27 cellular contexts compared by ENCODE assay signal in the genomic region with DNA sequence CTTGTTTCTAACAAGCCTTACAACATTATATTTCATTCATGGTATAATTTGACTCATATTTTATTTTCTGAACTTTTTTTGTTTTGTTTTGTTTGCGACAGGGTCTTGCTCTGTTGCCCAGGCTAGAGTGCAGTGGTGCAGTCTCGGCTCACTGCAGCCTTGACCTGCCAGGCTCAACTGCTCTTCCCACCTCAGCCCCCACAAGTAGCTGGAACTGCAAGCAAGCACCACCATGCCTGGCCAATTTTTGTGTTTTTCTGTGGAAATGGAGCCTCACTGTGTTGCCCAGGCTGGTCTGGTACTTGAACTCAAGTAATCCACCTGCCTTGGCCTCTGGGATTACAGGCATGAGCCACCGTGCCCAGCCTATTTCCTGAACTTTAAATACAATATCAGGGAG. TPM values are rescaled to one million over a fixed set of nuclear protein-coding genes. Genes with fewer than 3 reads are reported as not detected.
A peak's percentile ranks its signal among the peaks of the same experiment; 100 is the strongest.
DNase-seq lines count a peak whose midpoint lies in the region; ATAC-seq, FAIRE-seq and TF ChIP-seq lines count a peak whose summit lies in the region.
"Had no signal": no experiment of that assay in that cellular context is flagged by ENCODE, and none has a peak within 500 bp of the region (broad histone marks: within the 10 kb centered on the region; RNA-seq: fewer than 3 reads in every experiment).

No MANE protein-coding gene starts in this region.

- H3K27me3 ChIP-seq in H1 (replicated peaks in 1 of 4; ENCODE audit: control insufficient read depth in 3 of 4, extremely low read depth in 1 of 4, insufficient read depth in 3 of 4, low read length in 3 of 4) (no peaks in the 10 kb centered on the region), neuronal stem cell (ENCODE audit: control insufficient read depth in 3 of 3, insufficient read depth in 3 of 3, low read depth in 1 of 3, low read length in 3 of 3) (no peaks in the 10 kb centered on the region), vagina (no peaks in the 10 kb centered on the region), SJCRH30 (no peaks in the 10 kb centered on the region)
- H3K27me3 ChIP-seq: BE2C, BLaER1 had no signal

- TF ChIP-seq RAD21 in H1 (IDR thresholded peaks at IDR 0.05 in 1 of 2, conservative IDR thresholded peaks at IDR 0.05 in 1 of 2; ENCODE audit: low read depth in 2 of 2, low read length in 2 of 2): no peak

- no peak overlapping the region for H2BK20ac ChIP-seq in H1 (ENCODE audit: low read length)

- H2AFZ ChIP-seq in H1 (ENCODE audit: low read length) (no peak overlapping the region), neuronal stem cell (ENCODE audit: low read length) (no peak overlapping the region)

- H3K27ac ChIP-seq in H1 (ENCODE audit: low read depth, low read length) (no peak overlapping the region), neuronal stem cell (replicated peaks; ENCODE audit: low read length) (no peak overlapping the region), vagina (no peak overlapping the region), SJCRH30 (no peak overlapping the region)
- H3K27ac ChIP-seq: BLaER1 had no signal

- POLR2A ChIA-PET in WTC11 (lab: Charles Lee): no interaction called here
- POLR2A ChIA-PET in H1 (lab: Charles Lee; ENCODE audit: partially characterized antibody): interaction anchor here (1.3 kb wide), 1 partner anchor 101 kb away, joined by 3 read pairs; no protein-coding TSS in a partner anchor

- no peak overlapping the region for H3K14ac ChIP-seq in H1 (ENCODE audit: insufficient read length)
- H3K14ac ChIP-seq in neuronal stem cell (ENCODE audit: low read length): peak overlapping the region; percentile 56

- H3K4me2 ChIP-seq in H1 (ENCODE audit: insufficient read depth in 1 of 2, low read depth in 2 of 2, low read length in 2 of 2): no peak overlapping the region
- H3K4me2 ChIP-seq in neuronal stem cell (ENCODE audit: insufficient read depth, low read length, poor library complexity, severe bottlenecking): no peak overlapping the region
- H3K4me2 ChIP-seq: BLaER1 had no signal

- FAIRE-seq in H1 (lab: Jason Lieb, UNC): no peak
- FAIRE-seq: A204.1, G401.6, GM12891, GM19239 had no signal

- H2BK5ac ChIP-seq in H1 (ENCODE audit: low read depth, low read length) (no peak overlapping the region), neuronal stem cell (ENCODE audit: low read length) (no peak overlapping the region)

- H3K9ac ChIP-seq in H1 (replicated peaks in 1 of 4; ENCODE audit: extremely low read depth in 1 of 4, low read depth in 3 of 4, low read length in 3 of 4) (no peak overlapping the region), neuronal stem cell (ENCODE audit: low read depth, low read length, poor library complexity) (no peak overlapping the region)
- H3K9ac ChIP-seq: BLaER1 had no signal

- no peak overlapping the region for H3K4ac ChIP-seq in H1 (replicated peaks; ENCODE audit: insufficient read length, low read depth, low read length)
- no peak overlapping the region for H3K4ac ChIP-seq in neuronal stem cell (ENCODE audit: low read length)

- H3K79me2 ChIP-seq in H1 (ENCODE audit: control insufficient read depth in 1 of 2, insufficient read depth in 2 of 2, low read length in 2 of 2): 0 out of 4 replicates have a peak, but pooled peaks cover 0 to 3% of the 10 kb centered on the region in 2 experiments

- 95% methylated on average over 3 of the region's 3 CpGs; no CpG with 5 or more reads in 1 of the 2 experiments for WGBS in H1 (ENCODE audit: extremely low coverage in 1 of 2, insufficient coverage in 1 of 2, insufficient read length in 1 of 2, insufficient replicate concordance in 2 of 2, low coverage in 1 of 2, low lambda C conversion rate in 2 of 2, missing lambda C conversion rate in 1 of 2), 2 experiments
- WGBS in neuronal stem cell (ENCODE audit: extremely low coverage in 2 of 2, insufficient read length in 2 of 2, insufficient replicate concordance in 1 of 2), 2 donors: no CpG with 5 or more reads among the region's 3 CpGs

- H3K4me3 Mint-ChIP-seq in WTC11: no peak overlapping the region
- H3K4me3 Mint-ChIP-seq: CD14-positive monocyte; CD4-positive, alpha-beta memory T cell; CD4-positive, CD25-positive, alpha-beta regulatory T cell; CD8-positive, alpha-beta memory T cell had no signal

- no peak overlapping the region for H4K5ac ChIP-seq in H1 (ENCODE audit: insufficient read length, low read depth, low read length)

- TF ChIP-seq CTCF in WTC11 (IDR thresholded peaks at IDR 0.05) (no peak), H1 (IDR thresholded peaks at IDR 0.05; ENCODE audit: control extremely low read depth in 1 of 3, insufficient read depth in 1 of 3, low read depth in 1 of 3, low read length in 3 of 3) (no peak), vagina (IDR thresholded peaks at IDR 0.05) (no peak)

- H2BK120ac ChIP-seq in H1 (replicated peaks; ENCODE audit: low read depth, low read length) (no peak overlapping the region), neuronal stem cell (ENCODE audit: low read depth, low read length) (no peak overlapping the region)

- no peak for ATAC-seq in WTC11

- DNase-seq in WTC11 (ENCODE audit: low spot score): no peak
- DNase-seq in H1 (ENCODE audit: low read depth in 1 of 2, low spot score in 2 of 2): no peak
- DNase-seq in neuronal stem cell (ENCODE audit: low spot score): no peak
- no peak for DNase-seq in vagina (ENCODE audit: extremely low spot score in 2 of 2)
- DNase-seq in SJCRH30: no peak
- no peak for DNase-seq in activated CD4-positive, CD25-positive, alpha-beta regulatory T cell (lab: John Stamatoyannopoulos, UW)
- DNase-seq: 8988T; ACHN; BE2C; C1 segment of cervical spinal cord; CD4-positive, alpha-beta memory T cell; CD4-positive, CD25-positive, alpha-beta regulatory T cell; CD8-positive, alpha-beta memory T cell; COR-L47; DMS 273 treated with DMSO at 0.1 percent for 48 hours; DMS153; DMS53; DMS79 treated with DMSO at 0.1 percent for 48 hours; GF-D8 had no signal

- H3K4me1 ChIP-seq in H1 (replicated peaks in 1 of 4; ENCODE audit: control insufficient read depth in 3 of 4, insufficient read depth in 4 of 4, low read length in 3 of 4): no peaks in the 10 kb centered on the region
- H3K4me1 ChIP-seq in neuronal stem cell (ENCODE audit: control insufficient read depth in 2 of 2, insufficient read depth in 1 of 2, low read depth in 1 of 2, low read length in 2 of 2): no peaks in the 10 kb centered on the region
- H3K4me1 ChIP-seq in vagina: no peaks in the 10 kb centered on the region
- no peaks in the 10 kb centered on the region for H3K4me1 ChIP-seq in SJCRH30
- H3K4me1 ChIP-seq: BE2C, BLaER1 had no signal

- no peaks in the 10 kb centered on the region for H3K9me3 Mint-ChIP-seq in WTC11
- H3K9me3 Mint-ChIP-seq: CD14-positive monocyte; CD4-positive, alpha-beta memory T cell had no signal

- no peak for TF ChIP-seq EP300 in H1 (IDR thresholded peaks at IDR 0.05; ENCODE audit: borderline replicate concordance in 1 of 2, low read depth in 2 of 2, low read length in 2 of 2)

- peaks cover 4% of the 10 kb centered on the region; the same call in 1 of the 2 replicates for H3K4me1 Mint-ChIP-seq in WTC11
- H3K4me1 Mint-ChIP-seq: CD14-positive monocyte; CD4-positive, alpha-beta memory T cell; CD4-positive, CD25-positive, alpha-beta regulatory T cell; CD8-positive, alpha-beta memory T cell had no signal

- H4K8ac ChIP-seq in H1 (ENCODE audit: extremely low read depth, insufficient read depth, low read length) (peak overlapping the region; percentile 68; the same call in 1 of the 2 replicates), neuronal stem cell (ENCODE audit: low read depth, low read length) (no peak overlapping the region)

- no peaks in the 10 kb centered on the region for H3K36me3 Mint-ChIP-seq in WTC11
- H3K36me3 Mint-ChIP-seq: CD14-positive monocyte; CD4-positive, alpha-beta memory T cell; CD4-positive, CD25-positive, alpha-beta regulatory T cell; CD8-positive, alpha-beta memory T cell had no signal

- H3K9me3 ChIP-seq in H1 (ENCODE audit: insufficient read depth in 2 of 2, low read depth in 1 of 2, low read length in 1 of 2) (no peaks in the 10 kb centered on the region), neuronal stem cell (replicated peaks in 1 of 2; ENCODE audit: control insufficient read depth in 2 of 2, insufficient read depth in 1 of 2, low read depth in 1 of 2, low read length in 2 of 2) (no peaks in the 10 kb centered on the region), vagina (no peaks in the 10 kb centered on the region), SJCRH30 (replicated peaks) (no peaks in the 10 kb centered on the region)
- H3K9me3 ChIP-seq: BE2C, BLaER1 had no signal

- H3K36me3 ChIP-seq in H1 (ENCODE audit: control insufficient read depth in 2 of 4, insufficient read depth in 4 of 4, low read length in 3 of 4): no peaks in the 10 kb centered on the region
- H3K36me3 ChIP-seq in neuronal stem cell (replicated peaks in 1 of 2; ENCODE audit: control insufficient read depth in 2 of 2, insufficient read depth in 2 of 2, low read length in 2 of 2): no peaks in the 10 kb centered on the region
- no peaks in the 10 kb centered on the region for H3K36me3 ChIP-seq in vagina
- no peaks in the 10 kb centered on the region for H3K36me3 ChIP-seq in SJCRH30
- H3K36me3 ChIP-seq: BE2C, BLaER1 had no signal

- peaks cover 0 to 2% of the 10 kb centered on the region in 2 experiments for H4K20me1 ChIP-seq in H1 (replicated peaks in 1 of 2; ENCODE audit: control insufficient read depth in 1 of 2, insufficient read depth in 2 of 2, low read length in 2 of 2)
- H4K20me1 ChIP-seq: BLaER1 had no signal

- no peak overlapping the region for H3K27ac Mint-ChIP-seq in WTC11
- H3K27ac Mint-ChIP-seq: CD14-positive monocyte; CD4-positive, alpha-beta memory T cell; CD4-positive, CD25-positive, alpha-beta regulatory T cell; CD8-positive, alpha-beta memory T cell had no signal

- H2AK5ac ChIP-seq in H1 (ENCODE audit: low read depth, low read length) (no peak overlapping the region), neuronal stem cell (ENCODE audit: low read depth, low read length) (no peak overlapping the region)

- CTCF ChIA-PET in WTC11 (lab: Charles Lee) (no interaction called here), H1 (lab: Charles Lee; ENCODE audit: partially characterized antibody) (interaction anchor here (1.0 to 2.0 kb wide), 2 partner anchors 14 to 41 kb away, joined by 3 to 6 read pairs; no protein-coding TSS in a partner anchor)

- H3K18ac ChIP-seq in H1 (ENCODE audit: extremely low read depth, low read length) (no peak overlapping the region), neuronal stem cell (ENCODE audit: low read length) (no peak overlapping the region)

- H3K79me1 ChIP-seq in H1 (ENCODE audit: low read depth, low read length) (no peaks in the 10 kb centered on the region; the same call in 1 of the 2 replicates), neuronal stem cell (ENCODE audit: low read depth, low read length) (no peaks in the 10 kb centered on the region)

- no peaks in the 10 kb centered on the region for H3K23me2 ChIP-seq in H1 (ENCODE audit: low read depth, low read length)

- TF ChIP-seq POLR2A in H1 (IDR thresholded peaks at IDR 0.05; ENCODE audit: control extremely low read depth in 1 of 2, low read depth in 2 of 2, low read length in 2 of 2) (no peak), vagina (IDR thresholded peaks at IDR 0.05) (no peak)

- intact Hi-C loops in vagina (cut with DNase I): no loop called here

- H3K23ac ChIP-seq in H1 (ENCODE audit: insufficient read length) (no peak overlapping the region), neuronal stem cell (ENCODE audit: low read depth, low read length, poor library complexity) (no peak overlapping the region)

- no peak overlapping the region for H3K56ac ChIP-seq in H1 (replicated peaks; ENCODE audit: insufficient read length, low read depth, low read length)

- no peaks in the 10 kb centered on the region for H3K27me3 Mint-ChIP-seq in WTC11 (ENCODE audit: low read depth)
- H3K27me3 Mint-ChIP-seq: CD4-positive, alpha-beta memory T cell; CD4-positive, CD25-positive, alpha-beta regulatory T cell; CD8-positive, alpha-beta memory T cell had no signal

- H4K91ac ChIP-seq in H1 (replicated peaks; ENCODE audit: insufficient read length, low read length) (no peak overlapping the region), neuronal stem cell (ENCODE audit: low read depth, low read length, poor library complexity) (no peak overlapping the region)

- H3K4me3 ChIP-seq in H1 (ENCODE audit: extremely low read depth in 1 of 4, insufficient read depth in 2 of 4, low read depth in 3 of 4, low read length in 4 of 4) (no peak overlapping the region), neuronal stem cell (ENCODE audit: low read length in 2 of 2) (no peak overlapping the region), vagina (no peak overlapping the region), SJCRH30 (no peak overlapping the region)
- H3K4me3 ChIP-seq: BLaER1 had no signal

- H2BK12ac ChIP-seq in H1 (ENCODE audit: low read depth, low read length) (no peak overlapping the region), neuronal stem cell (ENCODE audit: low read length) (no peak overlapping the region)

- H2BK15ac ChIP-seq in H1 (ENCODE audit: low read length) (no peak overlapping the region), neuronal stem cell (ENCODE audit: low read length) (no peak overlapping the region)

RNA-seq across cellular contexts. Expression of a gene that starts 42.5 kb away (rescaled TPM):
- total RNA-seq in WTC11 (2021) (24.6 to 26.8 TPM (median 25.5 TPM) in 3 replicates), vagina (not detected)
- 71.7 and 81.9 TPM in 2 replicates for total RNA-seq in H1 (2021; fragmentation: NEBNext Ultra II Directional; extraction: Animal tissue kit (Norgen Biotek cat#: 25700))
- 25.5 and 31.1 TPM in 2 replicates for polyA plus RNA-seq in H1 (2011; rRNA removed)
- 31.0 TPM for polyA plus RNA-seq in H1 (2011; cell fraction: cytosol; rRNA removed)
- 84.4 TPM for polyA plus RNA-seq in H1 (2011; cell fraction: nucleus; rRNA removed)
- polyA plus RNA-seq in H1 (2012, experiment 1 of 2): 42.2 to 78.3 TPM (median 55.7 TPM) in 4 replicates
- 3.8 TPM for polyA plus RNA-seq in H1 (2012, experiment 2 of 2)
- polyA plus RNA-seq in H1 (2013, experiment 1 of 2): 45.2 TPM
- 45.6 TPM for polyA plus RNA-seq in H1 (2013, experiment 2 of 2)
- 309 and 326 TPM in 2 replicates for polyA minus RNA-seq in H1 (2011; rRNA and poly(A)+ RNA removed)
- 62.8 TPM for polyA minus RNA-seq in H1 (2011; cell fraction: cytosol; rRNA and poly(A)+ RNA removed)
- polyA minus RNA-seq in H1 (2011; cell fraction: nucleus; rRNA and poly(A)+ RNA removed): 592 TPM
- polyA plus RNA-seq in neuronal stem cell (2013, experiment 1 of 2): 0.47 TPM
- 0.43 TPM for polyA plus RNA-seq in neuronal stem cell (2013, experiment 2 of 2)
- 0.48 and 0.91 TPM in 2 replicates for total RNA-seq in SJCRH30 (2014; rRNA removed; shearing (Covaris generic))
- total RNA-seq: A673; CD4-positive, alpha-beta memory T cell; CD4-positive, CD25-positive, alpha-beta regulatory T cell; CD8-positive, alpha-beta memory T cell had no signal
- polyA plus RNA-seq: AG04450; CD14-positive monocyte; CD4-positive, alpha-beta memory T cell; CD4-positive, CD25-positive, alpha-beta regulatory T cell; CD8-positive, alpha-beta memory T cell had no signal

Comparison
In these comparisons a context has a peak if more than half of its experiments do, and no peak if none do; other contexts are left out.
1. RNA of a gene that starts 42.5 kb away (total RNA-seq): 71.7 to 81.9 TPM in H1 and 24.6 to 26.8 TPM in WTC11; 0.48 to 0.91 TPM in SJCRH30 and not detected in vagina (single experiment); every median in the first group is over 10 times any median in the second.